Comparison of ENCODE assay signal across 8 cellular contexts in the genomic region with DNA sequence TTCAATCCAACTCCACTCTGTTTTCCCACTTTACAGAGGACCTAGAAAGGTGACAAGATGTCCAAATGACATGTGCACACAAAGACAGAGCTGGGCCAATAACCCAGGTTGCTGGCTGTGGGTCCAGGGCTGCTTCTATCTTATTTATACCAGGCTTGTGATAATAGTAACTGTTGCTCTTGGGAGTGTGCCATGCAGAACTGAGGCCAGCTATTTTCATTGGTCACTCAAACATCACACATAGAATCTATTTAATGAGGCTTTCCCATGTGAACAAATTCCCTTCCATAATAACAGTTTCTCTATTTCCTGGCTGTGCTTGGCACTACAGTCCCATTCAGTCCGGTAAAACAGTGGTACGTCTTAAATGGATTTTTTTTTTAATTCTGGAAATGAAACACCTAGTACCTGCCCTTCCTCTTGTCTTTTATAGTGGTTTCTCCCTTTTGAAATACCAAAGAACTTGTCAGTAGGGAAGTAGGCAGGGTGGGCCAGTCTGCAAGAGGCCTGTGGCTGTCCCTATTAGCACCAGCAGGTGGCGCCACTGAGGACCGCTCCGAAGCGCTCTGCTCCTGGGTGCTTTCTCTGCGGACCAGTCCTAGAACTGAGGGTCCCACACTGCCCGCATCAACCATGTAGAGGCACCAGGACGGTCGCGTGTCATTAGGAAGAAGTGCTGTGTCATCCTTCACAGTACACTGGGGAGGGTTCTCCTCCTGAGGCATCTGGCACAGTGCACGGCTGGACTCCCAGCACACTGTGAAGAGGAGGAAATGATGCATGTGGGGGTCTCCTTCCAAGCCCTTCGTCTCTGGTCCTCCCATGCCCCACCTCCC. TPM values are rescaled to one million over a fixed set of nuclear protein-coding genes. Genes with fewer than 3 reads are reported as not detected.
A peak's percentile ranks its signal among the peaks of the same experiment; 100 is the strongest.
DNase-seq lines count a peak whose midpoint lies in the region; FAIRE-seq and TF ChIP-seq lines count a peak whose summit lies in the region.

No MANE protein-coding gene starts in this region.

- peaks cover 12% of the 10 kb centered on the region for H3K36me3 Mint-ChIP-seq in mesothelial cell of epicardium

- no peak overlapping the region for H3K27ac Mint-ChIP-seq in mesothelial cell of epicardium

- no peaks in the 10 kb centered on the region for H3K9me3 Mint-ChIP-seq in mesothelial cell of epicardium

- in situ Hi-C loops in ACHN (cut with HindIII; ENCODE audit: low pct_ligation_motif_present, low pct_unique_long_range_greater_than_20kb, low sequenced_read_pairs): no loop called here

- peaks cover 2% of the 10 kb centered on the region for H3K4me1 Mint-ChIP-seq in mesothelial cell of epicardium

- peak; percentile 78 for TF ChIP-seq CTCF in mesothelial cell of epicardium (IDR thresholded peaks at IDR 0.05; ENCODE audit: unreplicated experiment)

- DNase-seq in ACHN (peak; percentile 49), GM18507 (ENCODE audit: extremely low spot score, insufficient read length, low read depth) (peak; percentile 38), NAMALWA (ENCODE audit: low spot score) (peak; percentile 73), dermis blood vessel endothelial cell (peak; percentile 73), mesothelial cell of epicardium (ENCODE audit: low spot score in 2 of 2, unreplicated experiment in 2 of 2) (peak in 1 of 2 experiments; percentile 67), globus pallidus (ENCODE audit: low spot score) (no peak)
- peak; percentile 59 for DNase-seq in activated CD4-positive, alpha-beta T cell treated with anti-CD3 and anti-CD28 coated beads, Interleukin-2, amount 50 U/mL, for 1 hour
- DNase-seq in stimulated activated CD8-positive, alpha-beta memory T cell treated with anti-CD3 and anti-CD28 coated beads, Interleukin-7, amount 100 ng/mL, for 1 hour (ENCODE audit: low read depth in 2 of 2): peak; percentile 14 to 20

- no peaks in the 10 kb centered on the region for H3K27me3 Mint-ChIP-seq in mesothelial cell of epicardium (ENCODE audit: low read depth)

- peak; percentile 66 for FAIRE-seq in GM18507 (lab: Jason Lieb, UNC)

- no peak overlapping the region for H3K4me3 Mint-ChIP-seq in mesothelial cell of epicardium

RNA-seq across cellular contexts. Expression of a gene that starts 52.1 kb away (rescaled TPM):
- total RNA-seq in dermis blood vessel endothelial cell (18.4 and 19.6 TPM in 2 replicates), mesothelial cell of epicardium (34.6 to 36.4 TPM (median 35.1 TPM) in 3 replicates)
